ENCODE assay signal across 1 cellular context in the genomic region with DNA sequence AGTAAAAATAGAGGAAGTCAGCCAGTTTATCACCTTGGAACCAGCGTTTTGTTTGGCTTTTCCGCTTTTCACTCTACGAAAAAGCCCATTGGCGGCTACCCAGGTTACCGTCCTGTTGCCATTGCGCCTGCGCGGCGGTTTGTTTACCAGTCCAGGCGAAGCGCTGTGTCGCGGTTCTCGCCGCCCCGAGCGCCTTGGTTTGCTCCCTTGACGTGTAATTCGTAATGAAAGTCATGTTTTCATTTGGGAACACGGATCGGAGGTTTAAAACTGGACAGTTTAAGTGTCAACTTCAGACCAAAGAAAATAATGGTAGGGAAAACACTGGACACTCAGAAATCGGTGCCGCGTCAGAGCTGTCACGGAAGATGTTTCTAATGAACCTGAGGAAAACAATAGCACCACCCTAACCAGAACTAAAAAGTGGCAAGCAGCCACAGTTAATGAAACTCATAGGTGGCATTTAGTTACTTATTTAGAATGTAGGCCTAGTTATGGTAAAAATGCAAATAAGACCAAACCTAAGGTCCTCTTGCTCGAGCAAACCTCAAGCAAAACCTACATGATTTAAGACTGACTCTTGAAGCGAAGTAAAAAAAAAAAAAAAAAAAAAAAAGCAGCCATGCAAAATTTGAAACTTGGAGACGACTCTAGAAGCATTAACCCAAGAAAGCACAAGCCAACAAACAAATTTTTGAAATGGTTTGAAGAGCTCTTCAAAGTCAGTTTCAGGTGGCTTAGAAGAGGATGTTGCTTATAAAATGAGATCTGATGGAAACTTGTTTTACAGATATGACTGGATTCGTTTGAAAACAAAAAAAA.
A peak's percentile ranks its signal among the peaks of the same experiment; 100 is the strongest.
TF ChIP-seq lines count a peak whose summit lies in the region.

No MANE protein-coding gene starts in this region.

TF ChIP-seq in K562, 482 proteins besides CTCF, POLR2A, EP300 and RAD21 (continued from another document and continues in another):
- TF ChIP-seq, protein P1, sequence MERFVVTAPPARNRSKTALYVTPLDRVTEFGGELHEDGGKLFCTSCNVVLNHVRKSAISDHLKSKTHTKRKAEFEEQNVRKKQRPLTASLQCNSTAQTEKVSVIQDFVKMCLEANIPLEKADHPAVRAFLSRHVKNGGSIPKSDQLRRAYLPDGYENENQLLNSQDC (CRISPR knock-in tag; IDR thresholded peaks at IDR 0.05): no peak
- TF ChIP-seq, protein P2, sequence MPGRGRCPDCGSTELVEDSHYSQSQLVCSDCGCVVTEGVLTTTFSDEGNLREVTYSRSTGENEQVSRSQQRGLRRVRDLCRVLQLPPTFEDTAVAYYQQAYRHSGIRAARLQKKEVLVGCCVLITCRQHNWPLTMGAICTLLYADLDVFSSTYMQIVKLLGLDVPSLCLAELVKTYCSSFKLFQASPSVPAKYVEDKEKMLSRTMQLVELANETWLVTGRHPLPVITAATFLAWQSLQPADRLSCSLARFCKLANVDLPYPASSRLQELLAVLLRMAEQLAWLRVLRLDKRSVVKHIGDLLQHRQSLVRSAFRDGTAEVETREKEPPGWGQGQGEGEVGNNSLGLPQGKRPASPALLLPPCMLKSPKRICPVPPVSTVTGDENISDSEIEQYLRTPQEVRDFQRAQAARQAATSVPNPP (IDR thresholded peaks at IDR 0.05; ENCODE audit: borderline replicate concordance, insufficient read depth, insufficient read length): no peak
- TF ChIP-seq, protein P3, sequence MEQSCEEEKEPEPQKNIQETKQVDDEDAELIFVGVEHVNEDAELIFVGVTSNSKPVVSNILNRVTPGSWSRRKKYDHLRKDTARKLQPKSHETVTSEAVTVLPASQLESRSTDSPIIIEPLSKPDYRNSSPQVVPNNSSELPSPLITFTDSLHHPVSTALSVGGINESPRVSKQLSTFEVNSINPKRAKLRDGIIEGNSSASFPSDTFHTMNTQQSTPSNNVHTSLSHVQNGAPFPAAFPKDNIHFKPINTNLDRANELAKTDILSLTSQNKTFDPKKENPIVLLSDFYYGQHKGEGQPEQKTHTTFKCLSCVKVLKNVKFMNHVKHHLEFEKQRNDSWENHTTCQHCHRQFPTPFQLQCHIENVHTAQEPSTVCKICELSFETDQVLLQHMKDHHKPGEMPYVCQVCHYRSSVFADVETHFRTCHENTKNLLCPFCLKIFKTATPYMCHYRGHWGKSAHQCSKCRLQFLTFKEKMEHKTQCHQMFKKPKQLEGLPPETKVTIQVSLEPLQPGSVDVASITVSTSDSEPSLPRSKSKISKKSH (CRISPR knock-in tag; IDR thresholded peaks at IDR 0.05): no peak
- no peak for TF ChIP-seq NCOA1 (IDR thresholded peaks at IDR 0.05; ENCODE audit: low read depth)
- TF ChIP-seq, protein P4, sequence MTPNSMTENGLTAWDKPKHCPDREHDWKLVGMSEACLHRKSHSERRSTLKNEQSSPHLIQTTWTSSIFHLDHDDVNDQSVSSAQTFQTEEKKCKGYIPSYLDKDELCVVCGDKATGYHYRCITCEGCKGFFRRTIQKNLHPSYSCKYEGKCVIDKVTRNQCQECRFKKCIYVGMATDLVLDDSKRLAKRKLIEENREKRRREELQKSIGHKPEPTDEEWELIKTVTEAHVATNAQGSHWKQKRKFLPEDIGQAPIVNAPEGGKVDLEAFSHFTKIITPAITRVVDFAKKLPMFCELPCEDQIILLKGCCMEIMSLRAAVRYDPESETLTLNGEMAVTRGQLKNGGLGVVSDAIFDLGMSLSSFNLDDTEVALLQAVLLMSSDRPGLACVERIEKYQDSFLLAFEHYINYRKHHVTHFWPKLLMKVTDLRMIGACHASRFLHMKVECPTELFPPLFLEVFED (CRISPR knock-in tag; conservative IDR thresholded peaks at IDR 0.05): no peak
- no peak for TF ChIP-seq TAF7 (tag; IDR thresholded peaks at IDR 0.05)
- TF ChIP-seq, protein P5, sequence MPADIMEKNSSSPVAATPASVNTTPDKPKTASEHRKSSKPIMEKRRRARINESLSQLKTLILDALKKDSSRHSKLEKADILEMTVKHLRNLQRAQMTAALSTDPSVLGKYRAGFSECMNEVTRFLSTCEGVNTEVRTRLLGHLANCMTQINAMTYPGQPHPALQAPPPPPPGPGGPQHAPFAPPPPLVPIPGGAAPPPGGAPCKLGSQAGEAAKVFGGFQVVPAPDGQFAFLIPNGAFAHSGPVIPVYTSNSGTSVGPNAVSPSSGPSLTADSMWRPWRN (IDR thresholded peaks at IDR 0.05; ENCODE audit: low read depth): no peak
- TF ChIP-seq, protein P6, sequence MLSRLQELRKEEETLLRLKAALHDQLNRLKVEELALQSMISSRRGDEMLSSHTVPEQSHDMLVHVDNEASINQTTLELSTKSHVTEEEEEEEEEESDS (CRISPR knock-in tag; IDR thresholded peaks at IDR 0.05): no peak
- TF ChIP-seq STAG1 (CRISPR knock-in tag; IDR thresholded peaks at IDR 0.05; ENCODE audit: borderline replicate concordance): no peak
- no peak for TF ChIP-seq ILK (tag; IDR thresholded peaks at IDR 0.05; ENCODE audit: borderline replicate concordance, low read depth)
- no peak for TF ChIP-seq ZBTB8A (IDR thresholded peaks at IDR 0.05; ENCODE audit: partially characterized antibody)
- TF ChIP-seq KLF6 (CRISPR knock-in tag; IDR thresholded peaks at IDR 0.05; ENCODE audit: borderline replicate concordance): no peak
- TF ChIP-seq, protein P7, sequence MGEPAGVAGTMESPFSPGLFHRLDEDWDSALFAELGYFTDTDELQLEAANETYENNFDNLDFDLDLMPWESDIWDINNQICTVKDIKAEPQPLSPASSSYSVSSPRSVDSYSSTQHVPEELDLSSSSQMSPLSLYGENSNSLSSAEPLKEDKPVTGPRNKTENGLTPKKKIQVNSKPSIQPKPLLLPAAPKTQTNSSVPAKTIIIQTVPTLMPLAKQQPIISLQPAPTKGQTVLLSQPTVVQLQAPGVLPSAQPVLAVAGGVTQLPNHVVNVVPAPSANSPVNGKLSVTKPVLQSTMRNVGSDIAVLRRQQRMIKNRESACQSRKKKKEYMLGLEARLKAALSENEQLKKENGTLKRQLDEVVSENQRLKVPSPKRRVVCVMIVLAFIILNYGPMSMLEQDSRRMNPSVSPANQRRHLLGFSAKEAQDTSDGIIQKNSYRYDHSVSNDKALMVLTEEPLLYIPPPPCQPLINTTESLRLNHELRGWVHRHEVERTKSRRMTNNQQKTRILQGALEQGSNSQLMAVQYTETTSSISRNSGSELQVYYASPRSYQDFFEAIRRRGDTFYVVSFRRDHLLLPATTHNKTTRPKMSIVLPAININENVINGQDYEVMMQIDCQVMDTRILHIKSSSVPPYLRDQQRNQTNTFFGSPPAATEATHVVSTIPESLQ (CRISPR knock-in tag; IDR thresholded peaks at IDR 0.05): no peak
- no peak for TF ChIP-seq MAFG (tag; conservative IDR thresholded peaks at IDR 0.05)
- TF ChIP-seq ILF3 (IDR thresholded peaks at IDR 0.05; ENCODE audit: borderline replicate concordance): no peak
- TF ChIP-seq, protein P8, sequence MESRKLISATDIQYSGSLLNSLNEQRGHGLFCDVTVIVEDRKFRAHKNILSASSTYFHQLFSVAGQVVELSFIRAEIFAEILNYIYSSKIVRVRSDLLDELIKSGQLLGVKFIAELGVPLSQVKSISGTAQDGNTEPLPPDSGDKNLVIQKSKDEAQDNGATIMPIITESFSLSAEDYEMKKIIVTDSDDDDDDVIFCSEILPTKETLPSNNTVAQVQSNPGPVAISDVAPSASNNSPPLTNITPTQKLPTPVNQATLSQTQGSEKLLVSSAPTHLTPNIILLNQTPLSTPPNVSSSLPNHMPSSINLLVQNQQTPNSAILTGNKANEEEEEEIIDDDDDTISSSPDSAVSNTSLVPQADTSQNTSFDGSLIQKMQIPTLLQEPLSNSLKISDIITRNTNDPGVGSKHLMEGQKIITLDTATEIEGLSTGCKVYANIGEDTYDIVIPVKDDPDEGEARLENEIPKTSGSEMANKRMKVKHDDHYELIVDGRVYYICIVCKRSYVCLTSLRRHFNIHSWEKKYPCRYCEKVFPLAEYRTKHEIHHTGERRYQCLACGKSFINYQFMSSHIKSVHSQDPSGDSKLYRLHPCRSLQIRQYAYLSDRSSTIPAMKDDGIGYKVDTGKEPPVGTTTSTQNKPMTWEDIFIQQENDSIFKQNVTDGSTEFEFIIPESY (CRISPR knock-in tag; IDR thresholded peaks at IDR 0.05): no peak
- no peak for TF ChIP-seq RBM15 (IDR thresholded peaks at IDR 0.05; ENCODE audit: insufficient read depth, low read length)
- peak; percentile 80 to 81 for TF ChIP-seq FOXK2 (conservative IDR thresholded peaks at IDR 0.05 in 1 of 2, IDR thresholded peaks at IDR 0.05 in 1 of 2; ENCODE audit: low read depth in 2 of 2)
- TF ChIP-seq SMC3 (conservative IDR thresholded peaks at IDR 0.05; ENCODE audit: insufficient read depth, low read depth, low read length): no peak
- no peak for TF ChIP-seq MCM7 (IDR thresholded peaks at IDR 0.05)
- TF ChIP-seq SUPT5H (IDR thresholded peaks at IDR 0.05): peak; percentile 20; the same call in 1 of the 2 replicates
- no peak for TF ChIP-seq NELFE (IDR thresholded peaks at IDR 0.05; ENCODE audit: insufficient read depth, insufficient read length)
- TF ChIP-seq ATF1 (CRISPR knock-in tag; IDR thresholded peaks at IDR 0.05): no peak
- 0 out of 2 replicates have a peak, but pooled peaks have one; percentile 43 for TF ChIP-seq ATF1 (tag; IDR thresholded peaks at IDR 0.05)
- TF ChIP-seq ZNF766 (CRISPR knock-in tag; conservative IDR thresholded peaks at IDR 0.05): no peak
- TF ChIP-seq DIDO1 (tag; IDR thresholded peaks at IDR 0.05; ENCODE audit: low read depth): no peak
- TF ChIP-seq ZNF695 (CRISPR knock-in tag; IDR thresholded peaks at IDR 0.05): no peak
- TF ChIP-seq, protein P9, sequence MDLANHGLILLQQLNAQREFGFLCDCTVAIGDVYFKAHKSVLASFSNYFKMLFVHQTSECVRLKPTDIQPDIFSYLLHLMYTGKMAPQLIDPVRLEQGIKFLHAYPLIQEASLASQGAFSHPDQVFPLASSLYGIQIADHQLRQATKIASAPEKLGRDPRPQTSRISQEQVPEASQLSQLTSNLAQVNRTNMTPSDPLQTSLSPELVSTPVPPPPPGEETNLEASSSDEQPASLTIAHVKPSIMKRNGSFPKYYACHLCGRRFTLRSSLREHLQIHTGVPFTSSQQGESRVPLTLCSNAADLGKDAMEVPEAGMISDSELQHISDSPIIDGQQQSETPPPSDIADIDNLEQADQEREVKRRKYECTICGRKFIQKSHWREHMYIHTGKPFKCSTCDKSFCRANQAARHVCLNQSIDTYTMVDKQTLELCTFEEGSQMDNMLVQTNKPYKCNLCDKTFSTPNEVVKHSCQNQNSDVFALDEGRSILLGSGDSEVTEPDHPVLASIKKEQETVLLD (IDR thresholded peaks at IDR 0.05): peak; percentile 21; the same call in 1 of the 2 replicates
- TF ChIP-seq SPI1 (IDR thresholded peaks at IDR 0.05; ENCODE audit: borderline replicate concordance, low read depth, low read length): peak; percentile 66
- TF ChIP-seq CBX1 (IDR thresholded peaks at IDR 0.05; ENCODE audit: low read depth): no peak
- TF ChIP-seq CREM (IDR thresholded peaks at IDR 0.05; ENCODE audit: low read depth): peak; percentile 54; the same call in 1 of the 2 replicates
- no peak for TF ChIP-seq TGIF2 (CRISPR knock-in tag; IDR thresholded peaks at IDR 0.05)
- no peak for TF ChIP-seq NCOA6 (IDR thresholded peaks at IDR 0.05)
- no peak for TF ChIP-seq SIN3B (IDR thresholded peaks at IDR 0.05; ENCODE audit: low read depth)
- no peak for TF ChIP-seq HLTF (IDR thresholded peaks at IDR 0.05)
- TF ChIP-seq CEBPG (CRISPR knock-in tag; IDR thresholded peaks at IDR 0.05): no peak
- no peak for TF ChIP-seq CEBPG (tag; conservative IDR thresholded peaks at IDR 0.05 in 1 of 2, IDR thresholded peaks at IDR 0.05 in 1 of 2)
- TF ChIP-seq RUNX1 (IDR thresholded peaks at IDR 0.05; ENCODE audit: low read depth): no peak
- TF ChIP-seq, protein P10, sequence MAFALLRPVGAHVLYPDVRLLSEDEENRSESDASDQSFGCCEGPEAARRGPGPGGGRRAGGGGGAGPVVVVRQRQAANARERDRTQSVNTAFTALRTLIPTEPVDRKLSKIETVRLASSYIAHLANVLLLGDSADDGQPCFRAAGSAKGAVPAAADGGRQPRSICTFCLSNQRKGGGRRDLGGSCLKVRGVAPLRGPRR (CRISPR knock-in tag; IDR thresholded peaks at IDR 0.05): no peak
- TF ChIP-seq, protein P11, sequence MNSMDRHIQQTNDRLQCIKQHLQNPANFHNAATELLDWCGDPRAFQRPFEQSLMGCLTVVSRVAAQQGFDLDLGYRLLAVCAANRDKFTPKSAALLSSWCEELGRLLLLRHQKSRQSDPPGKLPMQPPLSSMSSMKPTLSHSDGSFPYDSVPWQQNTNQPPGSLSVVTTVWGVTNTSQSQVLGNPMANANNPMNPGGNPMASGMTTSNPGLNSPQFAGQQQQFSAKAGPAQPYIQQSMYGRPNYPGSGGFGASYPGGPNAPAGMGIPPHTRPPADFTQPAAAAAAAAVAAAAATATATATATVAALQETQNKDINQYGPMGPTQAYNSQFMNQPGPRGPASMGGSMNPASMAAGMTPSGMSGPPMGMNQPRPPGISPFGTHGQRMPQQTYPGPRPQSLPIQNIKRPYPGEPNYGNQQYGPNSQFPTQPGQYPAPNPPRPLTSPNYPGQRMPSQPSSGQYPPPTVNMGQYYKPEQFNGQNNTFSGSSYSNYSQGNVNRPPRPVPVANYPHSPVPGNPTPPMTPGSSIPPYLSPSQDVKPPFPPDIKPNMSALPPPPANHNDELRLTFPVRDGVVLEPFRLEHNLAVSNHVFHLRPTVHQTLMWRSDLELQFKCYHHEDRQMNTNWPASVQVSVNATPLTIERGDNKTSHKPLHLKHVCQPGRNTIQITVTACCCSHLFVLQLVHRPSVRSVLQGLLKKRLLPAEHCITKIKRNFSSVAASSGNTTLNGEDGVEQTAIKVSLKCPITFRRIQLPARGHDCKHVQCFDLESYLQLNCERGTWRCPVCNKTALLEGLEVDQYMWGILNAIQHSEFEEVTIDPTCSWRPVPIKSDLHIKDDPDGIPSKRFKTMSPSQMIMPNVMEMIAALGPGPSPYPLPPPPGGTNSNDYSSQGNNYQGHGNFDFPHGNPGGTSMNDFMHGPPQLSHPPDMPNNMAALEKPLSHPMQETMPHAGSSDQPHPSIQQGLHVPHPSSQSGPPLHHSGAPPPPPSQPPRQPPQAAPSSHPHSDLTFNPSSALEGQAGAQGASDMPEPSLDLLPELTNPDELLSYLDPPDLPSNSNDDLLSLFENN (IDR thresholded peaks at IDR 0.05; ENCODE audit: low read depth in 2 of 2, low read length in 2 of 2): no peak
- TF ChIP-seq KHSRP (IDR thresholded peaks at IDR 0.05): no peak
- TF ChIP-seq, protein P12, sequence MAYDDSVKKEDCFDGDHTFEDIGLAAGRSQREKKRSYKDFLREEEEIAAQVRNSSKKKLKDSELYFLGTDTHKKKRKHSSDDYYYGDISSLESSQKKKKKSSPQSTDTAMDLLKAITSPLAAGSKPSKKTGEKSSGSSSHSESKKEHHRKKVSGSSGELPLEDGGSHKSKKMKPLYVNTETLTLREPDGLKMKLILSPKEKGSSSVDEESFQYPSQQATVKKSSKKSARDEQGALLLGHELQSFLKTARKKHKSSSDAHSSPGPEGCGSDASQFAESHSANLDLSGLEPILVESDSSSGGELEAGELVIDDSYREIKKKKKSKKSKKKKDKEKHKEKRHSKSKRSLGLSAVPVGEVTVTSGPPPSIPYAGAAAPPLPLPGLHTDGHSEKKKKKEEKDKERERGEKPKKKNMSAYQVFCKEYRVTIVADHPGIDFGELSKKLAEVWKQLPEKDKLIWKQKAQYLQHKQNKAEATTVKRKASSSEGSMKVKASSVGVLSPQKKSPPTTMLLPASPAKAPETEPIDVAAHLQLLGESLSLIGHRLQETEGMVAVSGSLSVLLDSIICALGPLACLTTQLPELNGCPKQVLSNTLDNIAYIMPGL (CRISPR knock-in tag; IDR thresholded peaks at IDR 0.05): no peak
- TF ChIP-seq ELF1 (tag; IDR thresholded peaks at IDR 0.05): no peak
- TF ChIP-seq ETV1 (tag; conservative IDR thresholded peaks at IDR 0.05; ENCODE audit: low read depth): no peak
- TF ChIP-seq ZSCAN29 (IDR thresholded peaks at IDR 0.05): no peak
- TF ChIP-seq, protein P13, sequence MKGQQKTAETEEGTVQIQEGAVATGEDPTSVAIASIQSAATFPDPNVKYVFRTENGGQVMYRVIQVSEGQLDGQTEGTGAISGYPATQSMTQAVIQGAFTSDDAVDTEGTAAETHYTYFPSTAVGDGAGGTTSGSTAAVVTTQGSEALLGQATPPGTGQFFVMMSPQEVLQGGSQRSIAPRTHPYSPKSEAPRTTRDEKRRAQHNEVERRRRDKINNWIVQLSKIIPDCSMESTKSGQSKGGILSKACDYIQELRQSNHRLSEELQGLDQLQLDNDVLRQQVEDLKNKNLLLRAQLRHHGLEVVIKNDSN (CRISPR knock-in tag; IDR thresholded peaks at IDR 0.05): no peak
